Comparison of ENCODE assay signal across 28 cellular contexts in genomic region chr1:26429741-26430140, GRCh38. TPM values are rescaled to one million over a fixed set of nuclear protein-coding genes. Genes with fewer than 3 reads are reported as not detected.
DNase-seq lines count a peak whose midpoint lies in the region; ATAC-seq, FAIRE-seq and TF ChIP-seq lines count a peak whose summit lies in the region.
"Had no signal": no experiment of that assay in that cellular context is flagged by ENCODE, and none has a peak within 500 bp of the region (broad histone marks: within the 10 kb centered on the region; RNA-seq: fewer than 3 reads in every experiment).

No MANE protein-coding gene starts in this region.

- H3K4me1 ChIP-seq in cardiac muscle cell (ENCODE audit: low read depth): peaks cover 9% of the 10 kb centered on the region
- H3K4me1 ChIP-seq in H1 (replicated peaks in 1 of 4; ENCODE audit: control insufficient read depth in 3 of 4, insufficient read depth in 4 of 4, low read length in 3 of 4): peaks cover 2 to 14% (median 10%) of the 10 kb centered on the region in 4 experiments; a peak in 6 of 7 replicates
- peaks cover 3 to 46% (median 43%) of the 10 kb centered on the region in 5 donors for H3K4me1 ChIP-seq in subcutaneous abdominal adipose tissue (ENCODE audit: control insufficient read depth in 5 of 5, insufficient read depth in 5 of 5, low read length in 5 of 5)

- no peak overlapping the region for H3K14ac ChIP-seq in H1 (ENCODE audit: insufficient read length)

- no peak overlapping the region for H2AK5ac ChIP-seq in H1 (ENCODE audit: low read depth, low read length)

- no peak overlapping the region for H2BK5ac ChIP-seq in H1 (ENCODE audit: low read depth, low read length)

- intact Hi-C loops in left ventricle myocardium superior (cut with micrococcal nuclease): no loop called here

- H3K27me3 ChIP-seq in cardiac muscle cell: no peaks in the 10 kb centered on the region
- H3K27me3 ChIP-seq in H1 (replicated peaks in 1 of 4; ENCODE audit: control insufficient read depth in 3 of 4, extremely low read depth in 1 of 4, insufficient read depth in 3 of 4, low read length in 3 of 4): no peaks in the 10 kb centered on the region
- H3K27me3 ChIP-seq in subcutaneous abdominal adipose tissue (ENCODE audit: control insufficient read depth in 5 of 5, insufficient read depth in 4 of 5, low read length in 5 of 5): peaks cover 0 to 4% (median 0%) of the 10 kb centered on the region in 5 donors
- H3K27me3 ChIP-seq: thyroid gland had no signal

- peaks cover 15% of the 10 kb centered on the region for H3K36me3 ChIP-seq in cardiac muscle cell
- H3K36me3 ChIP-seq in H1 (ENCODE audit: control insufficient read depth in 2 of 4, insufficient read depth in 4 of 4, low read length in 3 of 4): peaks cover 22 to 50% (median 36%) of the 10 kb centered on the region in 4 experiments
- peaks cover 0 to 7% (median 3%) of the 10 kb centered on the region in 5 donors for H3K36me3 ChIP-seq in subcutaneous abdominal adipose tissue (ENCODE audit: control insufficient read depth in 5 of 5, insufficient read depth in 5 of 5, low read length in 5 of 5)
- H3K36me3 ChIP-seq: thyroid gland had no signal

- TF ChIP-seq CTCF in cardiac muscle cell (IDR thresholded peaks at IDR 0.05; ENCODE audit: low read depth, low read length): no peak
- TF ChIP-seq CTCF in H1 (IDR thresholded peaks at IDR 0.05; ENCODE audit: control extremely low read depth in 1 of 3, insufficient read depth in 1 of 3, low read depth in 1 of 3, low read length in 3 of 3): no peak

- CTCF ChIA-PET in H1 (lab: Charles Lee; ENCODE audit: partially characterized antibody): interaction anchor here (0.7 to 2.4 kb wide), 4 partner anchors 10 to 432 kb away, joined by 3 to 6 read pairs (median 4); partner anchors contain the start of gene PAFAH2

- WGBS in H1 (ENCODE audit: extremely low coverage in 1 of 2, insufficient coverage in 1 of 2, insufficient read length in 1 of 2, insufficient replicate concordance in 2 of 2, low coverage in 1 of 2, low lambda C conversion rate in 2 of 2, missing lambda C conversion rate in 1 of 2), 2 experiments: 73% methylated on average over 2 of the region's 2 CpGs; no CpG with 5 or more reads in 1 of the 2 experiments

- H4K5ac ChIP-seq in H1 (ENCODE audit: insufficient read length, low read depth, low read length): no peak overlapping the region

- no peak overlapping the region for H2BK20ac ChIP-seq in H1 (ENCODE audit: low read length)

- H3K18ac ChIP-seq in H1 (ENCODE audit: extremely low read depth, low read length): no peak overlapping the region; the same call in 1 of the 2 replicates

- H3K56ac ChIP-seq in H1 (replicated peaks; ENCODE audit: insufficient read length, low read depth, low read length): no peak overlapping the region

- peaks cover 11% of the 10 kb centered on the region for H3K23me2 ChIP-seq in H1 (ENCODE audit: low read depth, low read length)

- TF ChIP-seq EP300 in H1 (IDR thresholded peaks at IDR 0.05; ENCODE audit: borderline replicate concordance in 1 of 2, low read depth in 2 of 2, low read length in 2 of 2): no peak

- no peak overlapping the region for H2BK120ac ChIP-seq in H1 (replicated peaks; ENCODE audit: low read depth, low read length)

- peak overlapping the region; percentile 26 to 31; a peak in 2 of 4 replicates for H3K4me2 ChIP-seq in H1 (ENCODE audit: insufficient read depth in 1 of 2, low read depth in 2 of 2, low read length in 2 of 2)

- H3K4me3 ChIP-seq in cardiac muscle cell: no peak overlapping the region
- peak overlapping the region in 1 of 4 experiments; percentile 27; a peak in 2 of 8 replicates for H3K4me3 ChIP-seq in H1 (ENCODE audit: extremely low read depth in 1 of 4, insufficient read depth in 2 of 4, low read depth in 3 of 4, low read length in 4 of 4)
- no peak overlapping the region for H3K4me3 ChIP-seq in subcutaneous abdominal adipose tissue (ENCODE audit: low read depth in 1 of 5, low read length in 5 of 5)
- H3K4me3 ChIP-seq: skin epidermis, thyroid gland had no signal

- peaks cover 9% of the 10 kb centered on the region for H3K79me1 ChIP-seq in H1 (ENCODE audit: low read depth, low read length)

- POLR2A ChIA-PET in H1 (lab: Charles Lee; ENCODE audit: partially characterized antibody): interaction anchor here (0.6 to 11.5 kb wide), 21 partner anchors 10 to 106 kb away, joined by 3 to 175 read pairs (median 4); partner anchors contain the start of genes HMGN2, LIN28A and RPS6KA1

- no peak overlapping the region for H3K4ac ChIP-seq in H1 (replicated peaks; ENCODE audit: insufficient read length, low read depth, low read length)

- H3K23ac ChIP-seq in H1 (ENCODE audit: insufficient read length): no peak overlapping the region

- peaks cover 0 to 37% of the 10 kb centered on the region in 2 experiments; a peak in 2 of 4 replicates for H3K79me2 ChIP-seq in H1 (ENCODE audit: control insufficient read depth in 1 of 2, insufficient read depth in 2 of 2, low read length in 2 of 2)

- ATAC-seq in left ventricle myocardium superior: no peak
- ATAC-seq in GM19452 (IDR thresholded peaks at IDR 0.05; ENCODE audit: unreplicated experiment): no peak
- ATAC-seq: naive thymus-derived CD8-positive, alpha-beta T cell; Panc1; stimulated activated naive CD8-positive, alpha-beta T cell treated with anti-CD3 and anti-CD28 coated beads, Interleukin-15, amount 100 ng/mL, for 72 hours had no signal

- H4K91ac ChIP-seq in H1 (replicated peaks; ENCODE audit: insufficient read length, low read length): no peak overlapping the region

- no peak for TF ChIP-seq POLR2A in H1 (IDR thresholded peaks at IDR 0.05; ENCODE audit: control extremely low read depth in 1 of 2, low read depth in 2 of 2, low read length in 2 of 2)

- H3K27ac ChIP-seq in cardiac muscle cell: peak overlapping the region; percentile 30
- no peak overlapping the region for H3K27ac ChIP-seq in H1 (ENCODE audit: low read depth, low read length)
- H3K27ac ChIP-seq in subcutaneous abdominal adipose tissue (ENCODE audit: low read depth, low read length): peak overlapping the region; percentile 33
- H3K27ac ChIP-seq: skin epidermis, thyroid gland had no signal

- H2BK15ac ChIP-seq in H1 (ENCODE audit: low read length): no peak overlapping the region

- no peak overlapping the region for H4K8ac ChIP-seq in H1 (ENCODE audit: extremely low read depth, insufficient read depth, low read length)

- peaks cover 4 to 10% of the 10 kb centered on the region in 2 experiments for H4K20me1 ChIP-seq in H1 (replicated peaks in 1 of 2; ENCODE audit: control insufficient read depth in 1 of 2, insufficient read depth in 2 of 2, low read length in 2 of 2)

- H3K9ac ChIP-seq in H1 (replicated peaks in 1 of 4; ENCODE audit: extremely low read depth in 1 of 4, low read depth in 3 of 4, low read length in 3 of 4) (no peak overlapping the region; a peak in 1 of 7 replicates), subcutaneous abdominal adipose tissue (ENCODE audit: low read length in 5 of 5) (peak overlapping the region in 1 of 5 donors; percentile 38)

- no peak for TF ChIP-seq RAD21 in H1 (IDR thresholded peaks at IDR 0.05 in 1 of 2, conservative IDR thresholded peaks at IDR 0.05 in 1 of 2; ENCODE audit: low read depth in 2 of 2, low read length in 2 of 2)

- FAIRE-seq in H1 (lab: Jason Lieb, UNC): peak; percentile 76
- FAIRE-seq: keratinocyte had no signal

- H2BK12ac ChIP-seq in H1 (ENCODE audit: low read depth, low read length): no peak overlapping the region

- DNase-seq in cardiac muscle cell (ENCODE audit: low read depth in 1 of 2, low spot score in 1 of 2) (no peak), left ventricle myocardium superior (no peak), H1 (ENCODE audit: low read depth in 1 of 2, low spot score in 2 of 2) (no peak), NCI-H748 treated with DMSO at 0.1 percent for 48 hours (lab: John Stamatoyannopoulos, UW) (no peak)
- DNase-seq: 8988T; activated CD4-positive, alpha-beta T cell treated with anti-CD3 and anti-CD28 coated beads, Interleukin-2, amount 10 ng/mL, durations not matched to agents 7 days and 5 days; activated gamma-delta T cell treated with Interleukin-2 at 50 U/mL for 16 hours; activated T-cell treated with anti-CD3 and anti-CD28 coated beads, Interleukin-2, amount 50 U/mL, for 24 hours; DND-41; naive thymus-derived CD8-positive, alpha-beta T cell; NCI-H1092 treated with DMSO at 0.1 percent for 48 hours; NCI-H187 treated with DMSO at 0.1 percent for 48 hours; NCI-H524 treated with DMSO at 0.1 percent for 48 hours; SHP77; stimulated activated CD4-positive, alpha-beta T cell treated with anti-CD3 and anti-CD28 coated beads, Interleukin-1b, Interleukin-23, amount 100 ng/mL, for 48 hours; stimulated activated CD8-positive, alpha-beta memory T cell treated with anti-CD3 and anti-CD28 coated beads, Interleukin-4, amount 100 ng/mL, for 48 hours; stimulated activated naive CD8-positive, alpha-beta T cell treated with anti-CD3 and anti-CD28 coated beads, Interleukin-15, amount 100 ng/mL, for 72 hours; T-helper 9 cell; thyroid gland had no signal

- H3K9me3 ChIP-seq in cardiac muscle cell (ENCODE audit: low read depth): no peaks in the 10 kb centered on the region
- H3K9me3 ChIP-seq in H1 (ENCODE audit: insufficient read depth in 2 of 2, low read depth in 1 of 2, low read length in 1 of 2): no peaks in the 10 kb centered on the region
- no peaks in the 10 kb centered on the region for H3K9me3 ChIP-seq in subcutaneous abdominal adipose tissue (ENCODE audit: control insufficient read depth in 5 of 5, low read length in 5 of 5)
- H3K9me3 ChIP-seq: thyroid gland had no signal

- H2AFZ ChIP-seq in H1 (ENCODE audit: low read length): no peak overlapping the region

RNA-seq across cellular contexts. Expression of gene DHDDS, which starts 2.4 kb away (rescaled TPM):
- 48.7 and 51.1 TPM in 2 replicates for total RNA-seq in cardiac muscle cell
- 41.7 and 46.8 TPM in 2 replicates for polyA plus RNA-seq in cardiac muscle cell
- 29.3 TPM for total RNA-seq in left ventricle myocardium superior
- total RNA-seq in H1 (2021; fragmentation: NEBNext Ultra II Directional; extraction: Animal tissue kit (Norgen Biotek cat#: 25700)): 44.6 and 48.0 TPM in 2 replicates
- 28.3 and 30.1 TPM in 2 replicates for polyA plus RNA-seq in H1 (2011; rRNA removed)
- polyA plus RNA-seq in H1 (2011; cell fraction: cytosol; rRNA removed): 43.4 TPM
- polyA plus RNA-seq in H1 (2011; cell fraction: nucleus; rRNA removed): 34.7 TPM
- polyA plus RNA-seq in H1 (2012, experiment 1 of 2): 42.6 to 51.6 TPM (median 44.8 TPM) in 4 replicates
- polyA plus RNA-seq in H1 (2012, experiment 2 of 2): 37.7 TPM
- polyA plus RNA-seq in H1 (2013, experiment 1 of 2): 24.3 TPM
- 21.4 TPM for polyA plus RNA-seq in H1 (2013, experiment 2 of 2)
- 56.8 TPM in 2 replicates for polyA minus RNA-seq in H1 (2011; rRNA and poly(A)+ RNA removed)
- 23.6 TPM for polyA minus RNA-seq in H1 (2011; cell fraction: cytosol; rRNA and poly(A)+ RNA removed)
- polyA minus RNA-seq in H1 (2011; cell fraction: nucleus; rRNA and poly(A)+ RNA removed): 56.6 TPM

RNA-seq across cellular contexts. Expression of gene LIN28A, which starts 19.1 kb away (rescaled TPM):
- total RNA-seq in cardiac muscle cell: 7.2 and 16.6 TPM in 2 replicates
- polyA plus RNA-seq in cardiac muscle cell: 3.4 and 5.6 TPM in 2 replicates
- total RNA-seq in left ventricle myocardium superior: not detected
- total RNA-seq in H1 (2021; fragmentation: NEBNext Ultra II Directional; extraction: Animal tissue kit (Norgen Biotek cat#: 25700)): 1,467 and 1,486 TPM in 2 replicates
- 313 and 403 TPM in 2 replicates for polyA plus RNA-seq in H1 (2011; rRNA removed)
- polyA plus RNA-seq in H1 (2011; cell fraction: cytosol; rRNA removed): 514 TPM
- 204 TPM for polyA plus RNA-seq in H1 (2011; cell fraction: nucleus; rRNA removed)
- polyA plus RNA-seq in H1 (2012, experiment 1 of 2): 820 to 1,133 TPM (median 823 TPM) in 4 replicates
- polyA plus RNA-seq in H1 (2012, experiment 2 of 2): 884 TPM
- polyA plus RNA-seq in H1 (2013, experiment 1 of 2): 655 TPM
- 668 TPM for polyA plus RNA-seq in H1 (2013, experiment 2 of 2)
- 998 and 1,147 TPM in 2 replicates for polyA minus RNA-seq in H1 (2011; rRNA and poly(A)+ RNA removed)
- 878 TPM for polyA minus RNA-seq in H1 (2011; cell fraction: cytosol; rRNA and poly(A)+ RNA removed)
- 369 TPM for polyA minus RNA-seq in H1 (2011; cell fraction: nucleus; rRNA and poly(A)+ RNA removed)
- total RNA-seq: activated CD4-positive, alpha-beta T cell treated with anti-CD3 and anti-CD28 coated beads, Interleukin-2, amount 10 ng/mL, durations not matched to agents 7 days and 5 days; dermis microvascular lymphatic vessel endothelial cell; liver; naive thymus-derived CD8-positive, alpha-beta T cell; osteoblast; thyroid gland had no signal
- polyA plus RNA-seq: IgD-negative memory B cell; keratinocyte; liver; naive thymus-derived CD8-positive, alpha-beta T cell had no signal

RNA-seq across cellular contexts. Expression of gene HMGN2, which starts 42.5 kb away (rescaled TPM):
- total RNA-seq in cardiac muscle cell (417 and 533 TPM in 2 replicates), left ventricle myocardium superior (145 TPM)
- polyA plus RNA-seq in cardiac muscle cell (792 and 1,191 TPM in 2 replicates), H1 (2011; rRNA removed) (144 and 254 TPM in 2 replicates)
- 452 and 453 TPM in 2 replicates for total RNA-seq in H1 (2021; fragmentation: NEBNext Ultra II Directional; extraction: Animal tissue kit (Norgen Biotek cat#: 25700))
- 207 TPM for polyA plus RNA-seq in H1 (2011; cell fraction: cytosol; rRNA removed)
- polyA plus RNA-seq in H1 (2011; cell fraction: nucleus; rRNA removed): 139 TPM
- polyA plus RNA-seq in H1 (2012, experiment 1 of 2): 401 to 512 TPM (median 449 TPM) in 4 replicates
- polyA plus RNA-seq in H1 (2012, experiment 2 of 2): 287 TPM
- polyA plus RNA-seq in H1 (2013, experiment 1 of 2): 455 TPM
- 462 TPM for polyA plus RNA-seq in H1 (2013, experiment 2 of 2)
- polyA minus RNA-seq in H1 (2011; rRNA and poly(A)+ RNA removed): 78.8 and 84.2 TPM in 2 replicates
- polyA minus RNA-seq in H1 (2011; cell fraction: cytosol; rRNA and poly(A)+ RNA removed): 84.5 TPM
- 135 TPM for polyA minus RNA-seq in H1 (2011; cell fraction: nucleus; rRNA and poly(A)+ RNA removed)

RNA-seq across cellular contexts. Expression of gene ZNF683, which starts 57.2 kb away (rescaled TPM):
- total RNA-seq in cardiac muscle cell (not detected in 2 replicates), left ventricle myocardium superior (not detected)
- polyA plus RNA-seq in cardiac muscle cell (not detected in 2 replicates), H1 (2011; rRNA removed) (not detected in 2 replicates)
- total RNA-seq in H1 (2021; fragmentation: NEBNext Ultra II Directional; extraction: Animal tissue kit (Norgen Biotek cat#: 25700)): not detected in 2 replicates
- polyA plus RNA-seq in H1 (2011; cell fraction: cytosol; rRNA removed): not detected
- polyA plus RNA-seq in H1 (2011; cell fraction: nucleus; rRNA removed): not detected
- not detected in 4 replicates for polyA plus RNA-seq in H1 (2012, experiment 1 of 2)
- polyA plus RNA-seq in H1 (2012, experiment 2 of 2): not detected
- polyA plus RNA-seq in H1 (2013, experiment 1 of 2): not detected
- not detected for polyA plus RNA-seq in H1 (2013, experiment 2 of 2)
- not detected in 2 replicates for polyA minus RNA-seq in H1 (2011; rRNA and poly(A)+ RNA removed)
- not detected for polyA minus RNA-seq in H1 (2011; cell fraction: cytosol; rRNA and poly(A)+ RNA removed)
- polyA minus RNA-seq in H1 (2011; cell fraction: nucleus; rRNA and poly(A)+ RNA removed): not detected
- total RNA-seq: dermis microvascular lymphatic vessel endothelial cell, osteoblast had no signal
- polyA plus RNA-seq: keratinocyte had no signal

Comparison
In these comparisons a context has a peak if more than half of its experiments do, and no peak if none do; other contexts are left out.
1. RNA of gene LIN28A, which starts 19.1 kb away (total RNA-seq): 1,467 to 1,486 TPM in H1; 7.2 to 16.6 TPM in cardiac muscle cell and not detected in left ventricle myocardium superior (single experiment); every median in the first group is over 10 times any median in the second.